In genomic region chr13:23867027-23867491, GRCh38 we compare ENCODE assay signal across 17 cellular contexts. TPM values are rescaled to one million over a fixed set of nuclear protein-coding genes. Genes with fewer than 3 reads are reported as not detected.
DNase-seq lines count a peak whose midpoint lies in the region; ATAC-seq and TF ChIP-seq lines count a peak whose summit lies in the region.
"Had no signal": no experiment of that assay in that cellular context is flagged by ENCODE, and none has a peak within 500 bp of the region (broad histone marks: within the 10 kb centered on the region; RNA-seq: fewer than 3 reads in every experiment).

No MANE protein-coding gene starts in this region.

- DNase-seq in M059J (ENCODE audit: low read depth), result peak; percentile 40
- DNase-seq in epithelial cell of esophagus (ENCODE audit: low read depth), result peak; percentile 63
- DNase-seq in mesenchymal stem cell, result peak; percentile 48
- no peak for DNase-seq in CD8-positive, alpha-beta T cell
- DNase-seq: CD4-positive, CD25-positive, alpha-beta regulatory T cell; GF-D8; NCI-H1092 treated with DMSO at 0.1 percent for 48 hours had no signal

- H3K9ac ChIP-seq in mesenchymal stem cell (ENCODE audit: low read length), result peak overlapping the region; percentile 5

- no peak overlapping the region for H4K91ac ChIP-seq in mesenchymal stem cell (ENCODE audit: low read length)

- no peaks in the 10 kb centered on the region for H3K27me3 ChIP-seq in mesenchymal stem cell (ENCODE audit: control insufficient read depth in 1 of 2, insufficient read depth in 1 of 2, low read length in 2 of 2)
- no peaks in the 10 kb centered on the region for H3K27me3 ChIP-seq in CD8-positive, alpha-beta T cell (ENCODE audit: insufficient read depth, low read length)

- no peak overlapping the region for H3K23ac ChIP-seq in mesenchymal stem cell (ENCODE audit: low read length in 2 of 2)

- H3K4me3 ChIP-seq in epithelial cell of esophagus (ENCODE audit: low read length), result no peak overlapping the region
- no peak overlapping the region for H3K4me3 ChIP-seq in mesenchymal stem cell (ENCODE audit: insufficient read depth in 1 of 2, low read depth in 1 of 2, low read length in 2 of 2)
- no peak overlapping the region for H3K4me3 ChIP-seq in CD8-positive, alpha-beta T cell (ENCODE audit: low read depth, low read length)

- no peak overlapping the region for H2AK5ac ChIP-seq in mesenchymal stem cell (ENCODE audit: low read length, severe bottlenecking)

- no peak overlapping the region for H2BK12ac ChIP-seq in mesenchymal stem cell (ENCODE audit: low read length in 2 of 2)

- POLR2A ChIA-PET in CD8-positive, alpha-beta T cell (lab: Charles Lee), result no interaction called here

- H3K14ac ChIP-seq in mesenchymal stem cell (ENCODE audit: low read length in 2 of 2), result no peak overlapping the region

- peaks cover 1% of the 10 kb centered on the region for H3K79me1 ChIP-seq in mesenchymal stem cell (replicated peaks; ENCODE audit: low read length, poor library complexity, severe bottlenecking)

- WGBS in mesenchymal stem cell, result 73% methylated on average over 8 of the region's 8 CpGs

- H3K36me3 Mint-ChIP-seq in CD8-positive, alpha-beta T cell, result peaks cover 17% of the 10 kb centered on the region

- no peak overlapping the region for H4K8ac ChIP-seq in mesenchymal stem cell (ENCODE audit: low read length)

- H3K27ac ChIP-seq in C4-2B (peak overlapping the region; percentile 19), mesenchymal stem cell (ENCODE audit: low read length, poor library complexity, severe bottlenecking) (no peak overlapping the region)
- no peak overlapping the region for H3K27ac ChIP-seq in CD8-positive, alpha-beta T cell (ENCODE audit: low read depth, low read length)

- peaks cover 14% of the 10 kb centered on the region for H3K4me1 ChIP-seq in mesenchymal stem cell (ENCODE audit: control insufficient read depth, insufficient read depth, low read depth, low read length)
- no peaks in the 10 kb centered on the region for H3K4me1 ChIP-seq in CD8-positive, alpha-beta T cell (ENCODE audit: insufficient read depth, low read length)

- H3K9me3 ChIP-seq in mesenchymal stem cell (ENCODE audit: control insufficient read depth, low read length), result no peaks in the 10 kb centered on the region
- H3K9me3 ChIP-seq in CD8-positive, alpha-beta T cell (ENCODE audit: low read length), result no peaks in the 10 kb centered on the region

- CTCF ChIA-PET in CD8-positive, alpha-beta T cell (lab: Charles Lee), result no interaction called here

- no peak overlapping the region for H3K18ac ChIP-seq in mesenchymal stem cell (ENCODE audit: low read depth in 1 of 2, low read length in 2 of 2)

- no peaks in the 10 kb centered on the region for H3K9me3 Mint-ChIP-seq in CD8-positive, alpha-beta T cell
- H3K9me3 Mint-ChIP-seq: CD4-positive, CD25-positive, alpha-beta regulatory T cell; stimulated activated naive CD8-positive, alpha-beta T cell treated with anti-CD3 and anti-CD28 coated beads, Interleukin-15, Interleukin-2, amounts not matched to agents 100 ng/mL and 50 ng/mL, for 24 hours had no signal

- H2BK5ac ChIP-seq in mesenchymal stem cell (ENCODE audit: low read depth, low read length, poor library complexity, severe bottlenecking), result no peak overlapping the region

- H3K4me3 Mint-ChIP-seq in CD8-positive, alpha-beta T cell, result no peak overlapping the region
- H3K4me3 Mint-ChIP-seq: CD4-positive, CD25-positive, alpha-beta regulatory T cell; stimulated activated naive CD8-positive, alpha-beta T cell treated with anti-CD3 and anti-CD28 coated beads, Interleukin-15, Interleukin-2, amounts not matched to agents 100 ng/mL and 50 ng/mL, for 24 hours had no signal

- no peak for ATAC-seq in HG02840 (IDR thresholded peaks at IDR 0.05; ENCODE audit: low FRiP score, unreplicated experiment)
- no peak for ATAC-seq in CD8-positive, alpha-beta T cell
- ATAC-seq in GM18870 (IDR thresholded peaks at IDR 0.05; ENCODE audit: unreplicated experiment), result no peak
- ATAC-seq in HG03571 (IDR thresholded peaks at IDR 0.05; ENCODE audit: unreplicated experiment), result no peak
- ATAC-seq: HCT116, Panc1 had no signal

- no peak for TF ChIP-seq CTCF in C4-2B (conservative IDR thresholded peaks at IDR 0.05)
- TF ChIP-seq CTCF in epithelial cell of esophagus (IDR thresholded peaks at IDR 0.05; ENCODE audit: insufficient read depth, low read depth, low read length, missing control alignments), result no peak
- no peak for TF ChIP-seq CTCF in CD8-positive, alpha-beta T cell (IDR thresholded peaks at IDR 0.05)

- H2AFZ ChIP-seq in mesenchymal stem cell (ENCODE audit: low read depth, low read length), result no peak overlapping the region

- no peak overlapping the region for H3K4me2 ChIP-seq in mesenchymal stem cell (ENCODE audit: low read length, poor library complexity, severe bottlenecking)

- H2BK120ac ChIP-seq in mesenchymal stem cell (ENCODE audit: low read depth, low read length), result no peak overlapping the region

- no peaks in the 10 kb centered on the region for H3K4me1 Mint-ChIP-seq in CD8-positive, alpha-beta T cell (ENCODE audit: low read depth)

- no peak overlapping the region for H3K4ac ChIP-seq in mesenchymal stem cell (ENCODE audit: low read depth in 1 of 2, low read length in 2 of 2)

- peaks cover 4 to 6% of the 10 kb centered on the region in 2 experiments for H3K36me3 ChIP-seq in mesenchymal stem cell (ENCODE audit: control insufficient read depth in 1 of 2, insufficient read depth in 2 of 2, low read depth in 1 of 2, low read length in 2 of 2)
- H3K36me3 ChIP-seq in CD8-positive, alpha-beta T cell (ENCODE audit: insufficient read depth, low read length), result no peaks in the 10 kb centered on the region

- no peaks in the 10 kb centered on the region for H3K27me3 Mint-ChIP-seq in CD8-positive, alpha-beta T cell (ENCODE audit: low read depth)
- H3K27me3 Mint-ChIP-seq: CD4-positive, CD25-positive, alpha-beta regulatory T cell; stimulated activated naive CD8-positive, alpha-beta T cell treated with anti-CD3 and anti-CD28 coated beads, Interleukin-15, Interleukin-2, amounts not matched to agents 100 ng/mL and 50 ng/mL, for 24 hours had no signal

- intact Hi-C loops in CD8-positive, alpha-beta T cell (cut with DNase I, micrococcal nuclease), result no loop called here

- no peak overlapping the region for H2BK15ac ChIP-seq in mesenchymal stem cell (ENCODE audit: low read depth, poor library complexity, severe bottlenecking)

- no peak overlapping the region for H3K27ac Mint-ChIP-seq in CD8-positive, alpha-beta T cell
- H3K27ac Mint-ChIP-seq: CD4-positive, CD25-positive, alpha-beta regulatory T cell; stimulated activated naive CD8-positive, alpha-beta T cell treated with anti-CD3 and anti-CD28 coated beads, Interleukin-15, Interleukin-2, amounts not matched to agents 100 ng/mL and 50 ng/mL, for 24 hours had no signal

RNA-seq across cellular contexts. Expression of gene MIPEP, which starts 22.1 kb away (rescaled TPM):
- 6.6 and 11.5 TPM in 2 replicates for total RNA-seq in M059J (2014; rRNA removed; shearing (Covaris generic))
- 14.5 TPM for polyA plus RNA-seq in mesenchymal stem cell (2013, experiment 1 of 2)
- polyA plus RNA-seq in mesenchymal stem cell (2013, experiment 2 of 2), result 15.8 TPM
- total RNA-seq in CD8-positive, alpha-beta T cell, result 1 to 10 TPM; 3.0 to 3.8 TPM

RNA-seq across cellular contexts. Expression of gene C1QTNF9B, which starts 30.2 kb away (rescaled TPM):
- not detected in 2 replicates for total RNA-seq in M059J (2014; rRNA removed; shearing (Covaris generic))
- 0.06 TPM for polyA plus RNA-seq in mesenchymal stem cell (2013, experiment 1 of 2)
- polyA plus RNA-seq in mesenchymal stem cell (2013, experiment 2 of 2), result 0.08 TPM
- total RNA-seq in CD8-positive, alpha-beta T cell, result not detected
- total RNA-seq: CD4-positive, CD25-positive, alpha-beta regulatory T cell; NCI-H460; renal cortical epithelial cell; T-helper 2 cell treated with Interferon-gamma antibody and Interleukin-4, amounts not matched to agents 100 ng/mL and 5 ng/mL, for 36 hours had no signal
- polyA plus RNA-seq: CD4-positive, CD25-positive, alpha-beta regulatory T cell had no signal

Comparison
In these comparisons a context has a peak if more than half of its experiments do, and no peak if none do; other contexts are left out.
1. DNase-seq: peak in M059J (single experiment), epithelial cell of esophagus (single experiment) and mesenchymal stem cell (single experiment); none in CD8-positive, alpha-beta T cell (0 of 7).